ENCODE assay signal across 8 cellular contexts in the genomic region with DNA sequence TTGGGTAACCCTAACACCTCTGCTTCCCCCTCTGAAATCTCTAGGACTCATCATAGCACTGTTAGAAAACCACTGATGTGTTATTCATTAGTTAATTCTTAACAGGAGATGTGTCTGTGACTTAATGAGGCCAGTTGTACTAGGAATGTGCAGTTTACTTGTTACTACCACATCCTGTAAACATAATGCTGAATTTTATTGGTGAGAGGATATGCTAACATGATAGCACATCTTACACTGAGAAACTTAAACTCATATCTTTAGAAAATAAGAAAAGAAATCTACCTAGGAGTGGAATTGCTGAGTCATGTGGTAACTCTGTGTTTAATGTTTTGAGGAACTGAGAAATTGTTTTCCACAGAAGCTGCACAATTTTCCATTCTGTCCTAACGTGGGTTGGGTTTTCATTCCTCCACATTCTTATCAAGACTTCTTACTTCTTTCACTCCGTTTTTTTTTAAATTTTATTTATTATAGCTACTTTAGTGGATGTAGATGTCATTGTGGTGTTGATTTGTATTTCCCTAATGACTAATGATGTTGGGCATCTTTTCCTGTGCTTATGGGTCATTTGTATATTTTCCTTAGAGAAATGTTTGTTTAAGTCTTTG. TPM values are rescaled to one million over a fixed set of nuclear protein-coding genes. Genes with fewer than 3 reads are reported as not detected.
DNase-seq lines count a peak whose midpoint lies in the region; ATAC-seq and TF ChIP-seq lines count a peak whose summit lies in the region.

No MANE protein-coding gene starts in this region.

- H3K4me3 ChIP-seq in brain microvascular endothelial cell (ENCODE audit: low read depth, low read length) = no peak overlapping the region
- no peak overlapping the region for H3K4me3 ChIP-seq in right atrium auricular region

- no peaks in the 10 kb centered on the region for H3K27me3 Mint-ChIP-seq in stimulated activated memory B cell treated with anti-CD40 and anti-IgM and Interleukin-4, amounts not matched to agents 10 μg/mL and 1 μg/mL and 100 μg/mL, for 72 hours

- H3K9me3 Mint-ChIP-seq in stimulated activated memory B cell treated with anti-CD40 and anti-IgM and Interleukin-4, amounts not matched to agents 10 μg/mL and 1 μg/mL and 100 μg/mL, for 72 hours = peaks cover 2% of the 10 kb centered on the region

- peak overlapping the region; percentile 30 for H3K4me3 Mint-ChIP-seq in stimulated activated memory B cell treated with anti-CD40 and anti-IgM and Interleukin-4, amounts not matched to agents 10 μg/mL and 1 μg/mL and 100 μg/mL, for 72 hours

- H3K9me3 ChIP-seq in right atrium auricular region = peaks cover 0 to 4% of the 10 kb centered on the region in 2 donors

- ATAC-seq in activated CD4-positive, CD25-positive, alpha-beta regulatory T cell treated with anti-CD3 and anti-CD28 coated beads, Interleukin-2, amount 50 U/mL, for 24 hours = peak; percentile 44 to 84
- ATAC-seq in HG03469 (IDR thresholded peaks at IDR 0.05; ENCODE audit: unreplicated experiment) = peak; percentile 52
- peak; percentile 78 for ATAC-seq in stimulated activated memory B cell treated with anti-CD40 and anti-IgM and Interleukin-4, amounts not matched to agents 10 μg/mL and 1 μg/mL and 100 μg/mL, for 72 hours

- DNase-seq in activated CD4-positive, CD25-positive, alpha-beta regulatory T cell (lab: John Stamatoyannopoulos, UW) = no peak
- DNase-seq in brain microvascular endothelial cell (no peak), right atrium auricular region (ENCODE audit: low spot score) (no peak), NCI-H2171 treated with DMSO at 0.1 percent for 48 hours (lab: John Stamatoyannopoulos, UW) (no peak), SHP77 treated with DMSO at 0.1 percent for 48 hours (lab: John Stamatoyannopoulos, UW) (no peak)

- no peaks in the 10 kb centered on the region for H3K4me1 ChIP-seq in right atrium auricular region

- peaks cover 31% of the 10 kb centered on the region for H3K36me3 Mint-ChIP-seq in stimulated activated memory B cell treated with anti-CD40 and anti-IgM and Interleukin-4, amounts not matched to agents 10 μg/mL and 1 μg/mL and 100 μg/mL, for 72 hours

- H3K27ac ChIP-seq in brain microvascular endothelial cell (peak overlapping the region; percentile 39), right atrium auricular region (no peak overlapping the region)

- peaks cover 12% of the 10 kb centered on the region for H3K36me3 ChIP-seq in brain microvascular endothelial cell (replicated peaks)
- peaks cover 31% of the 10 kb centered on the region for H3K36me3 ChIP-seq in right atrium auricular region

- TF ChIP-seq CTCF in brain microvascular endothelial cell (IDR thresholded peaks at IDR 0.05; ENCODE audit: low read depth, low read length, missing control alignments) = no peak
- TF ChIP-seq CTCF in right atrium auricular region (IDR thresholded peaks at IDR 0.05) = no peak

- H3K27me3 ChIP-seq in brain microvascular endothelial cell (replicated peaks) (no peaks in the 10 kb centered on the region), right atrium auricular region (no peaks in the 10 kb centered on the region)

- peaks cover 23% of the 10 kb centered on the region for H3K4me1 Mint-ChIP-seq in stimulated activated memory B cell treated with anti-CD40 and anti-IgM and Interleukin-4, amounts not matched to agents 10 μg/mL and 1 μg/mL and 100 μg/mL, for 72 hours

- in situ Hi-C loops in brain microvascular endothelial cell (cut with HindIII; ENCODE audit: low pct_ligation_motif_present, low sequenced_read_pairs) = no loop called here

- peak overlapping the region; percentile 66 for H3K27ac Mint-ChIP-seq in stimulated activated memory B cell treated with anti-CD40 and anti-IgM and Interleukin-4, amounts not matched to agents 10 μg/mL and 1 μg/mL and 100 μg/mL, for 72 hours

RNA-seq across cellular contexts. Expression of gene RNF121, which starts 33.7 kb away (rescaled TPM):
- total RNA-seq in right atrium auricular region = 10 to 100 TPM; 21.6 to 25.8 TPM

RNA-seq across cellular contexts. Expression of gene XNDC1N, which starts 34.1 kb away (rescaled TPM):
- 1 to 10 TPM; 1.4 to 1.5 TPM for total RNA-seq in right atrium auricular region

RNA-seq across cellular contexts. Expression of gene IL18BP, which starts 36.2 kb away (rescaled TPM):
- total RNA-seq in right atrium auricular region = 1 to 10 TPM in 1 of 2 donors, under 1 TPM in 1; 0.59 to 3.0 TPM
